In genomic region chr17:12883472-12883871, GRCh38 we compare ENCODE assay signal across 7 cellular contexts.
"Had no signal": no experiment of that assay in that cellular context is flagged by ENCODE, and none has a peak within 500 bp of the region (broad histone marks: within the 10 kb centered on the region; RNA-seq: fewer than 3 reads in every experiment).

No MANE protein-coding gene starts in this region.

- H3K4me3 ChIP-seq: K562 had no signal

- H3K4me1 Mint-ChIP-seq: IgD-negative memory B cell had no signal

- H3K4me3 Mint-ChIP-seq: IgD-negative memory B cell had no signal

- H3K27ac ChIP-seq: HL-60 had no signal

- DNase-seq: IMR-90, KBM-7, KG1 had no signal

- H3K36me3 Mint-ChIP-seq: IgD-negative memory B cell had no signal

- FAIRE-seq: HTR-8/SVneo, K562 had no signal

- H3K27ac Mint-ChIP-seq: IgD-negative memory B cell had no signal

- ATAC-seq: K562 had no signal
